Comparison of ENCODE assay signal across 1 cellular context in the genomic region with DNA sequence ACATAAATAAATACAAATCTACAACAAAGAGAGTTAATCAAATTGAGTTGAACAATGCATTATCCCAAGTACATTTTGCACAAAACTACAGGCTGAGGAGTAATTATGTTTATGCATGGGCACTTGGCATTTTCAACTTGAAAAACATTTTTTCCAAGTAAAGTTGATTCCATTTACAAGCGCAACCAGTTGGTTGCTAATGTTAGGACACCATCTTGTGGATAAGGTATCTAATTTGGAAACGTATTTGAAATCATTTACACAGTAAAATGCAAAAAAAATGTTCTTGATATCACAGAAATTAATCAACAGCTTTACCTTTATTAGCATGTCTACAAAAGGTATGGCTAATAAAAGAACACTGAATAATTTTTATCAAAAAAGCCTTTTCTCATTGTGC.
TF ChIP-seq lines count a peak whose summit lies in the region.

No MANE protein-coding gene starts in this region.

TF ChIP-seq in GM12878, 131 proteins besides CTCF, POLR2A, EP300 and RAD21 (continued from another document):
- TF ChIP-seq E4F1 (IDR thresholded peaks at IDR 0.05; ENCODE audit: borderline replicate concordance, partially characterized antibody) (no peak), CHD4 (IDR thresholded peaks at IDR 0.05) (no peak), ZZZ3 (IDR thresholded peaks at IDR 0.05; ENCODE audit: control insufficient read depth, insufficient read length, low read depth) (no peak), ATF7 (IDR thresholded peaks at IDR 0.05; ENCODE audit: low read depth) (no peak), PAX5 (IDR thresholded peaks at IDR 0.05; ENCODE audit: borderline replicate concordance, low read depth, low read length) (no peak), WRNIP1 (IDR thresholded peaks at IDR 0.05; ENCODE audit: borderline replicate concordance, low read depth, low read length) (no peak), POLR2AphosphoS5 (IDR thresholded peaks at IDR 0.05; ENCODE audit: low read length) (no peak), CBX5 (IDR thresholded peaks at IDR 0.05; ENCODE audit: low read depth) (no peak)
- TF ChIP-seq, protein P1, sequence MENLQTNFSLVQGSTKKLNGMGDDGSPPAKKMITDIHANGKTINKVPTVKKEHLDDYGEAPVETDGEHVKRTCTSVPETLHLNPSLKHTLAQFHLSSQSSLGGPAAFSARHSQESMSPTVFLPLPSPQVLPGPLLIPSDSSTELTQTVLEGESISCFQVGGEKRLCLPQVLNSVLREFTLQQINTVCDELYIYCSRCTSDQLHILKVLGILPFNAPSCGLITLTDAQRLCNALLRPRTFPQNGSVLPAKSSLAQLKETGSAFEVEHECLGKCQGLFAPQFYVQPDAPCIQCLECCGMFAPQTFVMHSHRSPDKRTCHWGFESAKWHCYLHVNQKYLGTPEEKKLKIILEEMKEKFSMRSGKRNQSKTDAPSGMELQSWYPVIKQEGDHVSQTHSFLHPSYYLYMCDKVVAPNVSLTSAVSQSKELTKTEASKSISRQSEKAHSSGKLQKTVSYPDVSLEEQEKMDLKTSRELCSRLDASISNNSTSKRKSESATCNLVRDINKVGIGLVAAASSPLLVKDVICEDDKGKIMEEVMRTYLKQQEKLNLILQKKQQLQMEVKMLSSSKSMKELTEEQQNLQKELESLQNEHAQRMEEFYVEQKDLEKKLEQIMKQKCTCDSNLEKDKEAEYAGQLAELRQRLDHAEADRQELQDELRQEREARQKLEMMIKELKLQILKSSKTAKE (IDR thresholded peaks at IDR 0.05; ENCODE audit: low read depth, poor library complexity, severe bottlenecking): no peak
